8 cellular contexts compared by ENCODE assay signal in the genomic region with DNA sequence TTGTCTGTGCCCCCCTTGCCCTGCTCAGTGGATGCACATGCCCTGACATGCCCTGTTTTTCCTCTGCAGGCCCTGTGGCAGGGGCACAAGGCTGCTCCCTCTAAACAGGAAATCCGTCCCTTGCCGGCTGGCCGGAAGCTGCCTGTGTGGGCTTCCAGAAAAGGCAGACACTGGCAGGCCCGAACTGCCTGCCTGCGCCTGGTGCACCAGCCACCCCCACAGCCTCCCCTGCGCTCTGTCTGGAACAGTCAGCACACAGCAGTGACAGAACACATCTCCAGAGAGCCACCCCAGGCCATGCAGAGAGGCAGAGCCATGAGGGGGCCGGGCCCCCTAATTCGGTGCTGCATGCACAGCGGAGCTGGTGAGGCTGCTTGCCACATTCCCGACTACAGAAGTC. TPM values are rescaled to one million over a fixed set of nuclear protein-coding genes. Genes with fewer than 3 reads are reported as not detected.
DNase-seq lines count a peak whose midpoint lies in the region; ATAC-seq and TF ChIP-seq lines count a peak whose summit lies in the region.

No MANE protein-coding gene starts in this region.

- peak overlapping the region in 1 of 5 experiments; percentile 62 for H3K4me3 Mint-ChIP-seq in brain
- no peak overlapping the region for H3K4me3 Mint-ChIP-seq in natural killer cell treated with Interleukin-12 subunit alpha and Interleukin-12 subunit beta and Interleukin-15 and Interleukin-18, amount 100 ng/mL, for 72 hours
- no peak overlapping the region for H3K4me3 Mint-ChIP-seq in stimulated activated memory B cell treated with anti-CD40 and anti-IgM and Interleukin-4, amounts not matched to agents 10 μg/mL and 1 μg/mL and 100 μg/mL, for 72 hours

- no peaks in the 10 kb centered on the region for H3K9me3 Mint-ChIP-seq in brain
- no peaks in the 10 kb centered on the region for H3K9me3 Mint-ChIP-seq in natural killer cell treated with Interleukin-12 subunit alpha and Interleukin-12 subunit beta and Interleukin-15 and Interleukin-18, amount 100 ng/mL, for 72 hours
- H3K9me3 Mint-ChIP-seq in stimulated activated memory B cell treated with anti-CD40 and anti-IgM and Interleukin-4, amounts not matched to agents 10 μg/mL and 1 μg/mL and 100 μg/mL, for 72 hours = no peaks in the 10 kb centered on the region

- H3K4me1 ChIP-seq in BE2C (no peaks in the 10 kb centered on the region), SK-N-SH (ENCODE audit: control insufficient read depth in 1 of 2, insufficient read depth in 2 of 2, low read depth in 1 of 2, low read length in 1 of 2) (peaks cover 0 to 26% of the 10 kb centered on the region in 2 experiments; a peak in 2 of 4 replicates), OCI-LY7 (ENCODE audit: insufficient read depth, low read length, poor library complexity, severe bottlenecking) (no peaks in the 10 kb centered on the region)

- H3K9me3 ChIP-seq in BE2C (no peaks in the 10 kb centered on the region), SK-N-SH (no peaks in the 10 kb centered on the region), OCI-LY7 (ENCODE audit: low read length) (no peaks in the 10 kb centered on the region)

- H3K9ac ChIP-seq in SK-N-SH = no peak overlapping the region

- TF ChIP-seq RAD21 in SK-N-SH (IDR thresholded peaks at IDR 0.05; ENCODE audit: low read length) = no peak

- ATAC-seq in natural killer cell treated with Interleukin-12 subunit alpha and Interleukin-12 subunit beta and Interleukin-15 and Interleukin-18, amount 100 ng/mL, for 72 hours = peak; percentile 62 to 66
- no peak for ATAC-seq in stimulated activated memory B cell treated with anti-CD40 and anti-IgM and Interleukin-4, amounts not matched to agents 10 μg/mL and 1 μg/mL and 100 μg/mL, for 72 hours

- H4K20me1 ChIP-seq in SK-N-SH (ENCODE audit: insufficient read depth) = no peaks in the 10 kb centered on the region
- H4K20me1 ChIP-seq in OCI-LY7 (ENCODE audit: insufficient read depth, low read length) = no peaks in the 10 kb centered on the region

- H3K79me2 ChIP-seq in SK-N-SH (ENCODE audit: insufficient read depth) (no peaks in the 10 kb centered on the region), OCI-LY7 (ENCODE audit: insufficient read depth, low read depth, low read length) (no peaks in the 10 kb centered on the region)

- H3K27ac ChIP-seq in SK-N-SH (ENCODE audit: low read depth in 2 of 2, low read length in 1 of 2) = peak overlapping the region in 1 of 2 experiments; percentile 86; a peak in 2 of 4 replicates
- no peak overlapping the region for H3K27ac ChIP-seq in OCI-LY7 (ENCODE audit: low read depth, low read length, poor library complexity, severe bottlenecking)

- CTCF ChIA-PET in SK-N-SH (lab: Yijun Ruan, JAX) = interaction anchor here (0.7 to 5.2 kb wide), 31 partner anchors 8 to 474 kb away, joined by 3 to 80 read pairs (median 4); a partner anchor contains a TSS
- CTCF ChIA-PET in OCI-LY7 (lab: Charles Lee; ENCODE audit: unreplicated experiment) = no interaction called here

- H3K4me2 ChIP-seq in SK-N-SH (no peak overlapping the region), OCI-LY7 (ENCODE audit: low read length) (no peak overlapping the region)

- TF ChIP-seq EP300 in SK-N-SH (IDR thresholded peaks at IDR 0.05; ENCODE audit: borderline replicate concordance in 1 of 2, low read depth in 1 of 2, low read length in 1 of 2) = no peak

- DNase-seq in BE2C (peak; percentile 14), SK-N-SH (peak; percentile 60), OCI-LY7 (ENCODE audit: low spot score) (no peak), NCI-H748 (lab: John Stamatoyannopoulos, UW; ENCODE audit: unreplicated experiment) (no peak), NCI-H774 (lab: John Stamatoyannopoulos, UW) (no peak)
- peak; percentile 62 for DNase-seq in natural killer cell treated with Interleukin-12 subunit alpha and Interleukin-12 subunit beta and Interleukin-15 and Interleukin-18, amount 100 ng/mL, for 72 hours (ENCODE audit: low spot score)

- H3F3A ChIP-seq in SK-N-SH (replicated peaks; ENCODE audit: insufficient read depth) = no peaks in the 10 kb centered on the region

- H3K4me1 Mint-ChIP-seq in brain = peaks cover 16% of the 10 kb centered on the region
- H3K4me1 Mint-ChIP-seq in natural killer cell treated with Interleukin-12 subunit alpha and Interleukin-12 subunit beta and Interleukin-15 and Interleukin-18, amount 100 ng/mL, for 72 hours (ENCODE audit: low read depth in 2 of 2) = peaks cover 6 to 26% of the 10 kb centered on the region in 2 donors
- no peaks in the 10 kb centered on the region for H3K4me1 Mint-ChIP-seq in stimulated activated memory B cell treated with anti-CD40 and anti-IgM and Interleukin-4, amounts not matched to agents 10 μg/mL and 1 μg/mL and 100 μg/mL, for 72 hours

- intact Hi-C loops in OCI-LY7 (cut with micrococcal nuclease; ENCODE audit: unreplicated experiment) = no loop called here

- H3K27me3 ChIP-seq in BE2C (no peaks in the 10 kb centered on the region), SK-N-SH (ENCODE audit: insufficient read depth) (no peaks in the 10 kb centered on the region)

- POLR2A ChIA-PET in SK-N-SH (lab: Yijun Ruan, JAX) = interaction anchor here (1.2 to 1.4 kb wide), 2 partner anchors 341 to 450 kb away, joined by 3 to 4 read pairs; a partner anchor contains a TSS
- POLR2A ChIA-PET in OCI-LY7 (lab: Charles Lee) = no interaction called here

- H3K36me3 ChIP-seq in BE2C = no peaks in the 10 kb centered on the region
- H3K36me3 ChIP-seq in SK-N-SH (replicated peaks in 1 of 2; ENCODE audit: control insufficient read depth in 1 of 2, insufficient read depth in 2 of 2, low read length in 1 of 2) = no peaks in the 10 kb centered on the region
- H3K36me3 ChIP-seq in OCI-LY7 (ENCODE audit: insufficient read depth, low read length) = no peaks in the 10 kb centered on the region

- WGBS in SK-N-SH (ENCODE audit: low lambda C conversion rate) = 35% methylated on average over 4 of the region's 10 CpGs

- H3K9me2 ChIP-seq in SK-N-SH (no peaks in the 10 kb centered on the region), OCI-LY7 (ENCODE audit: insufficient read depth, low read length) (no peaks in the 10 kb centered on the region)

- no TSS peak for BruUV-seq in OCI-LY7 (replicated peaks; lab: Mats Ljungman, UMichigan)

- peak overlapping the region in 3 of 5 experiments; percentile 57 to 99 (median 61) for H3K27ac Mint-ChIP-seq in brain
- peak overlapping the region in 1 of 2 donors; percentile 84 for H3K27ac Mint-ChIP-seq in natural killer cell treated with Interleukin-12 subunit alpha and Interleukin-12 subunit beta and Interleukin-15 and Interleukin-18, amount 100 ng/mL, for 72 hours
- H3K27ac Mint-ChIP-seq in stimulated activated memory B cell treated with anti-CD40 and anti-IgM and Interleukin-4, amounts not matched to agents 10 μg/mL and 1 μg/mL and 100 μg/mL, for 72 hours = no peak overlapping the region

- H2AFZ ChIP-seq in SK-N-SH (ENCODE audit: low read depth) (no peak overlapping the region), OCI-LY7 (ENCODE audit: low read length) (no peak overlapping the region)

- H3K36me3 Mint-ChIP-seq in brain = no peaks in the 10 kb centered on the region
- no peaks in the 10 kb centered on the region for H3K36me3 Mint-ChIP-seq in natural killer cell treated with Interleukin-12 subunit alpha and Interleukin-12 subunit beta and Interleukin-15 and Interleukin-18, amount 100 ng/mL, for 72 hours
- no peaks in the 10 kb centered on the region for H3K36me3 Mint-ChIP-seq in stimulated activated memory B cell treated with anti-CD40 and anti-IgM and Interleukin-4, amounts not matched to agents 10 μg/mL and 1 μg/mL and 100 μg/mL, for 72 hours

- TF ChIP-seq CTCF in BE2C (IDR thresholded peaks at IDR 0.05; ENCODE audit: low read depth, low read length) = no peak
- TF ChIP-seq CTCF in SK-N-SH (IDR thresholded peaks at IDR 0.05) = no peak
- no peak for TF ChIP-seq CTCF in brain (conservative IDR thresholded peaks at IDR 0.05)
- TF ChIP-seq CTCF in OCI-LY7 (conservative IDR thresholded peaks at IDR 0.05; ENCODE audit: low read length) = no peak

- H3K27me3 Mint-ChIP-seq in brain = peaks cover 14% of the 10 kb centered on the region
- H3K27me3 Mint-ChIP-seq in natural killer cell treated with Interleukin-12 subunit alpha and Interleukin-12 subunit beta and Interleukin-15 and Interleukin-18, amount 100 ng/mL, for 72 hours = peaks cover 0 to 12% of the 10 kb centered on the region in 2 donors
- H3K27me3 Mint-ChIP-seq in stimulated activated memory B cell treated with anti-CD40 and anti-IgM and Interleukin-4, amounts not matched to agents 10 μg/mL and 1 μg/mL and 100 μg/mL, for 72 hours = peaks cover 32% of the 10 kb centered on the region

- H3K4me3 ChIP-seq in BE2C (ENCODE audit: low read depth, low read length) (no peak overlapping the region), SK-N-SH (ENCODE audit: low read depth in 2 of 2, low read length in 1 of 2) (no peak overlapping the region), OCI-LY7 (ENCODE audit: low read depth, low read length, poor library complexity, severe bottlenecking) (no peak overlapping the region)

TF ChIP-seq in SK-N-SH, 30 proteins besides CTCF, POLR2A, EP300 and RAD21 (continues in another document):
- no peak for TF ChIP-seq ZBTB33 (IDR thresholded peaks at IDR 0.05; ENCODE audit: borderline replicate concordance, low read depth)
- TF ChIP-seq ELF1 (IDR thresholded peaks at IDR 0.05) = no peak
- no peak for TF ChIP-seq NFIC (IDR thresholded peaks at IDR 0.05; ENCODE audit: borderline replicate concordance)
- TF ChIP-seq FOXM1 (IDR thresholded peaks at IDR 0.05; ENCODE audit: low read depth) = no peak

RNA-seq across cellular contexts. Expression of gene LOXHD1, which starts 33.5 kb away (rescaled TPM):
- polyA plus RNA-seq in BE2C (2012; ENCODE audit: insufficient read depth, insufficient read length, low read depth) = 0.36 TPM
- polyA plus RNA-seq in SK-N-SH (2012; rRNA removed) (not detected in 2 replicates), brain (ENCODE audit: insufficient read depth, low read depth, low replicate concordance) (not detected)
- not detected in 2 replicates for polyA plus RNA-seq in SK-N-SH (2012; cell fraction: cytosol; rRNA removed)
- polyA plus RNA-seq in SK-N-SH (2012; cell fraction: nucleus; rRNA removed) = 0.01 TPM in 1 of 2 replicates, not detected in the other
- total RNA-seq in natural killer cell treated with Interleukin-12 subunit alpha and Interleukin-12 subunit beta and Interleukin-15 and Interleukin-18, amount 100 ng/mL, for 72 hours = not detected
- total RNA-seq in OCI-LY7 (2014; rRNA removed; shearing (Covaris generic)) = not detected in 2 replicates
- total RNA-seq in OCI-LY7 (2022) = not detected in 2 replicates

Comparison
In these comparisons a context has a peak if more than half of its experiments do, and no peak if none do; other contexts are left out.
1. DNase-seq: peak in BE2C (single experiment), SK-N-SH (single experiment) and natural killer cell treated with Interleukin-12 subunit alpha and Interleukin-12 subunit beta and Interleukin-15 and Interleukin-18, amount 100 ng/mL, for 72 hours (single experiment); none in OCI-LY7 (single experiment), NCI-H748 (single experiment) and NCI-H774 (single experiment).